In the genomic region with DNA sequence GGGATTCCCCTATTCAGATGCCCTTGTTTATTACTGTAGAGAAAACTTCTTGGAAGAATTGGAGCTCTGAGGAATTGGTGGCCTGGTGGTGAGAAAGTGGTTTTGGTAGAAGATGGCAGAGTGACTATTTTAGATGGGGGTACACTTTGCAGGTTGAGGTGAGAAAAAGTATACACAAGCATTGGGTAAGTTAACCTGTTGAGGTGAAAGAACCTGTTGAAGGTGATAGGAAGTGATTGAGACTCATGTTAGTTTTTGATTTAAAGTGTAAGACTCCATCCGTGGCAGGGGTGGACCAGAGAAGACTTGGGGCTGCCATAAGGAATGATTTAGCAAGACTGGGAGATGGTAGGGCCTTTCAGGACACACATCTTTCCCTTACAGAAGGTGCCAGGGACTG, we compare ENCODE assay signal across 1 cellular context.
TF ChIP-seq lines count a peak whose summit lies in the region.

No MANE protein-coding gene starts in this region.

TF ChIP-seq in HEK293, 187 proteins besides CTCF, POLR2A, EP300 and RAD21 (continued from another document):
- TF ChIP-seq, protein P1, sequence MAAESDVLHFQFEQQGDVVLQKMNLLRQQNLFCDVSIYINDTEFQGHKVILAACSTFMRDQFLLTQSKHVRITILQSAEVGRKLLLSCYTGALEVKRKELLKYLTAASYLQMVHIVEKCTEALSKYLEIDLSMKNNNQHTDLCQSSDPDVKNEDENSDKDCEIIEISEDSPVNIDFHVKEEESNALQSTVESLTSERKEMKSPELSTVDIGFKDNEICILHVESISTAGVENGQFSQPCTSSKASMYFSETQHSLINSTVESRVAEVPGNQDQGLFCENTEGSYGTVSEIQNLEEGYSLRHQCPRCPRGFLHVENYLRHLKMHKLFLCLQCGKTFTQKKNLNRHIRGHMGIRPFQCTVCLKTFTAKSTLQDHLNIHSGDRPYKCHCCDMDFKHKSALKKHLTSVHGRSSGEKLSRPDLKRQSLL (tag by site-specific recombination; IDR thresholded peaks at IDR 0.05): no peak
- TF ChIP-seq PRDM1 (tag by site-specific recombination; IDR thresholded peaks at IDR 0.05) (0 out of 2 replicates have a peak, but pooled peaks have one; percentile 88), ZBTB20 (tag by site-specific recombination; IDR thresholded peaks at IDR 0.05) (no peak), ZIC2 (tag by site-specific recombination; IDR thresholded peaks at IDR 0.05) (no peak), ZNF16 (tag by site-specific recombination; IDR thresholded peaks at IDR 0.05; ENCODE audit: low read depth) (no peak), ZNF214 (tag by site-specific recombination; IDR thresholded peaks at IDR 0.05; ENCODE audit: borderline replicate concordance) (no peak)
